In genomic region chr7:21476429-21476828, GRCh38 we compare ENCODE assay signal across 23 cellular contexts. TPM values are rescaled to one million over a fixed set of nuclear protein-coding genes. Genes with fewer than 3 reads are reported as not detected.
DNase-seq lines count a peak whose midpoint lies in the region; ATAC-seq, FAIRE-seq and TF ChIP-seq lines count a peak whose summit lies in the region.
"Had no signal": no experiment of that assay in that cellular context is flagged by ENCODE, and none has a peak within 500 bp of the region (broad histone marks: within the 10 kb centered on the region; RNA-seq: fewer than 3 reads in every experiment).

No MANE protein-coding gene starts in this region.

- H3F3A ChIP-seq in PC-3 (ENCODE audit: low read length, unreplicated experiment): no peaks in the 10 kb centered on the region

- no peaks in the 10 kb centered on the region for H3K9me3 ChIP-seq in PC-3 (ENCODE audit: low read length)
- H3K9me3 ChIP-seq: A549; BLaER1 treated with 17β-estradiol and CSF1 and Interleukin-3, amounts not matched to agents 10 nM and 100 nM had no signal

- H3K79me2 ChIP-seq in PC-3 (ENCODE audit: low read length): no peaks in the 10 kb centered on the region

- H3K4me3 ChIP-seq in PC-3 (ENCODE audit: low read length): no peak overlapping the region
- H3K4me3 ChIP-seq in fibroblast of villous mesenchyme (ENCODE audit: low read depth, low read length): no peak overlapping the region
- H3K4me3 ChIP-seq: A549; BLaER1 treated with 17β-estradiol and CSF1 and Interleukin-3, amounts not matched to agents 10 nM and 100 nM; GM12878 had no signal

- H3K36me3 ChIP-seq in PC-3 (ENCODE audit: low read depth, low read length): 0 out of 2 replicates have a peak, but pooled peaks cover 3% of the 10 kb centered on the region

- intact Hi-C loops in PC-3 (cut with micrococcal nuclease): no loop called here

- no peak overlapping the region for H2AFZ ChIP-seq in PC-3 (ENCODE audit: low read length)

- H3K4me1 ChIP-seq in PC-3 (ENCODE audit: insufficient read depth, low read length): no peaks in the 10 kb centered on the region
- H3K4me1 ChIP-seq: A549, Caco-2 had no signal

- H4K20me1 ChIP-seq in PC-3 (ENCODE audit: low read length): no peaks in the 10 kb centered on the region
- H4K20me1 ChIP-seq: BLaER1 treated with 17β-estradiol and CSF1 and Interleukin-3, amounts not matched to agents 10 nM and 100 nM had no signal

- no peak for DNase-seq in HEK293T (ENCODE audit: extremely low spot score)
- DNase-seq in PC-3: no peak
- peak; percentile 55 for DNase-seq in fibroblast of villous mesenchyme (ENCODE audit: low read depth)
- DNase-seq in NCI-H1694 (lab: John Stamatoyannopoulos, UW): no peak
- DNase-seq in SIG-M5 (lab: John Stamatoyannopoulos, UW): no peak
- no peak for DNase-seq in activated gamma-delta T cell treated with Interleukin-2 at 50 U/mL for 16 hours
- no peak for DNase-seq in effector CD4-positive, alpha-beta T cell
- DNase-seq: AML-193; Caco-2; Calu3; CD4-positive, alpha-beta T cell; CD8-positive, alpha-beta T cell; DMS79 treated with DMSO at 0.1 percent for 48 hours; GDM1 had no signal

- no peak overlapping the region for H3K9ac ChIP-seq in PC-3 (ENCODE audit: low read length)
- H3K9ac ChIP-seq: BLaER1 treated with 17β-estradiol and CSF1 and Interleukin-3, amounts not matched to agents 10 nM and 100 nM had no signal

- ATAC-seq in PC-3: peak; percentile 35
- ATAC-seq: A549; CD8-positive, alpha-beta T cell; GM12878 had no signal

- TF ChIP-seq CTCF in PC-3 (conservative IDR thresholded peaks at IDR 0.05; ENCODE audit: low read depth, low read length) (no peak), fibroblast of villous mesenchyme (IDR thresholded peaks at IDR 0.05; ENCODE audit: insufficient read depth, low read depth, low read length) (no peak)

- BruUV-seq in PC-3 (replicated peaks; lab: Mats Ljungman, UMichigan): no TSS peak

- H3K4me2 ChIP-seq in PC-3 (ENCODE audit: low read length): no peak overlapping the region
- H3K4me2 ChIP-seq: A549; BLaER1 treated with 17β-estradiol and CSF1 and Interleukin-3, amounts not matched to agents 10 nM and 100 nM had no signal

- peak; percentile 77 for FAIRE-seq in G401.6 (lab: Jason Lieb, UNC)
- FAIRE-seq: A549, D721Med, GM12878, GM12892, GM18507 had no signal

- no peak overlapping the region for H3K27ac ChIP-seq in PC-3 (ENCODE audit: low read length)
- H3K27ac ChIP-seq: 22Rv1; A549; BLaER1 treated with 17β-estradiol and CSF1 and Interleukin-3, amounts not matched to agents 10 nM and 100 nM; C4-2B had no signal

- CTCF ChIA-PET in HEK293T (lab: Yijun Ruan, JAX) (interaction anchor here (0.7 kb wide), 1 partner anchor 52 kb away, joined by 5 read pairs; no protein-coding TSS in a partner anchor), PC-3 (lab: Charles Lee) (no interaction called here)

- H3K27me3 ChIP-seq in PC-3 (ENCODE audit: low read length): no peaks in the 10 kb centered on the region
- H3K27me3 ChIP-seq: BLaER1 treated with 17β-estradiol and CSF1 and Interleukin-3, amounts not matched to agents 10 nM and 100 nM had no signal

- no peaks in the 10 kb centered on the region for H3K9me2 ChIP-seq in PC-3 (replicated peaks; ENCODE audit: low read length)

- POLR2A ChIA-PET in HEK293T (lab: Yijun Ruan, JAX): no interaction called here
- POLR2A ChIA-PET in PC-3 (lab: Charles Lee; ENCODE audit: unreplicated experiment): no interaction called here

TF ChIP-seq in HEK293T, 16 proteins besides CTCF, POLR2A, EP300 and RAD21:
- TF ChIP-seq TARDBP (IDR thresholded peaks at IDR 0.05): no peak
- TF ChIP-seq FOXK2 (IDR thresholded peaks at IDR 0.05): no peak
- TF ChIP-seq SUZ12 (IDR thresholded peaks at IDR 0.05): no peak
- TF ChIP-seq ELF4 (IDR thresholded peaks at IDR 0.05): no peak
- TF ChIP-seq BHLHE40 (IDR thresholded peaks at IDR 0.05; ENCODE audit: borderline replicate concordance): no peak
- peak; percentile 76; the same call in 1 of the 2 replicates for TF ChIP-seq FOXA1 (IDR thresholded peaks at IDR 0.05)
- no peak for TF ChIP-seq SP1 (IDR thresholded peaks at IDR 0.05)
- no peak for TF ChIP-seq HDGF (IDR thresholded peaks at IDR 0.05; ENCODE audit: borderline replicate concordance)
- no peak for TF ChIP-seq ARNT (IDR thresholded peaks at IDR 0.05)
- peak; percentile 90 for TF ChIP-seq ZNF384 (IDR thresholded peaks at IDR 0.05)
- peak; percentile 60 for TF ChIP-seq PKNOX1 (IDR thresholded peaks at IDR 0.05)
- peak; percentile 94 for TF ChIP-seq CTBP1 (IDR thresholded peaks at IDR 0.05; ENCODE audit: borderline replicate concordance)
- TF ChIP-seq NFRKB (IDR thresholded peaks at IDR 0.05): no peak
- no peak for TF ChIP-seq L3MBTL2 (conservative IDR thresholded peaks at IDR 0.05)

RNA-seq across cellular contexts. Expression of gene SP4, which starts 48.5 kb away (rescaled TPM):
- total RNA-seq in PC-3 (2014; rRNA removed): 2.5 and 3.1 TPM in 2 replicates
- total RNA-seq in fibroblast of villous mesenchyme: 2.6 and 3.9 TPM in 2 replicates
